10 cellular contexts compared by ENCODE assay signal in the genomic region with DNA sequence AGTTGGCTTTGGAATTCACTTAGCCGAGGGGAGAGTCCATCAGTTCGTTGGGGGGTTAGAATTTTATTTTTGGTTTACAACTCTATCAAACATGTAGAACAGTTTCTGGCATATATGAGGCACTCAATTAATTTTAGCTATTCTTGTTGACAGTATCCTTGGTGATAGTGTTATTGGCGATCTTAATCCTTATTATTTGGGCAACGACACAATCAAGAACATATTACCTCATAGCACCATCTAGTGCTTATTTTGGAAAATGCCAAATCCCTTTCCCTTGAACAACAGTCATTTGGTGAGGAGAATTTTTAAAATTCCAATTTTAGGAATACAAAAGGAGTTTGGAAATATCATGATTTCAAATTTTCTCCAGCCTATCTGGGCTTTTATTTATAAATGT. TPM values are rescaled to one million over a fixed set of nuclear protein-coding genes. Genes with fewer than 3 reads are reported as not detected.
DNase-seq lines count a peak whose midpoint lies in the region; ATAC-seq and TF ChIP-seq lines count a peak whose summit lies in the region.
"Had no signal": no experiment of that assay in that cellular context is flagged by ENCODE, and none has a peak within 500 bp of the region (broad histone marks: within the 10 kb centered on the region; RNA-seq: fewer than 3 reads in every experiment).

No MANE protein-coding gene starts in this region.

- H3K36me3 Mint-ChIP-seq in MCF 10A (ENCODE audit: insufficient read depth, unreplicated experiment) = no peaks in the 10 kb centered on the region
- no peaks in the 10 kb centered on the region for H3K36me3 Mint-ChIP-seq in activated naive CD4-positive, alpha-beta T cell treated with anti-CD3 and anti-CD28 coated beads, Interleukin-2, amount 50 U/mL, for 72 hours
- H3K36me3 Mint-ChIP-seq: activated naive CD8-positive, alpha-beta T cell had no signal

- H3K27me3 ChIP-seq in breast epithelium (peaks cover 0 to 39% of the 10 kb centered on the region in 2 donors), Peyer's patch (no peaks in the 10 kb centered on the region), upper lobe of right lung (no peaks in the 10 kb centered on the region)

- no peaks in the 10 kb centered on the region for H3K4me1 Mint-ChIP-seq in MCF 10A (ENCODE audit: insufficient read depth, unreplicated experiment)

- BruUV-seq in MCF 10A (replicated peaks; lab: Mats Ljungman, UMichigan) = no TSS peak

- H3K9me3 ChIP-seq in breast epithelium (no peaks in the 10 kb centered on the region), Peyer's patch (no peaks in the 10 kb centered on the region), upper lobe of right lung (no peaks in the 10 kb centered on the region)

- H3K27ac ChIP-seq in breast epithelium = no peak overlapping the region
- H3K27ac ChIP-seq in Peyer's patch = no peak overlapping the region
- no peak overlapping the region for H3K27ac ChIP-seq in upper lobe of right lung

- no peak for ATAC-seq in upper lobe of right lung
- ATAC-seq in activated naive CD4-positive, alpha-beta T cell treated with anti-CD3 and anti-CD28 coated beads, Interleukin-2, amount 50 U/mL, for 72 hours = no peak
- ATAC-seq in HG02938 (IDR thresholded peaks at IDR 0.05; ENCODE audit: unreplicated experiment) = no peak

- no peaks in the 10 kb centered on the region for H3K9me3 Mint-ChIP-seq in MCF 10A (ENCODE audit: unreplicated experiment)
- H3K9me3 Mint-ChIP-seq in activated naive CD4-positive, alpha-beta T cell treated with anti-CD3 and anti-CD28 coated beads, Interleukin-2, amount 50 U/mL, for 72 hours = no peaks in the 10 kb centered on the region

- POLR2A ChIA-PET in MCF 10A (lab: Yijun Ruan, JAX) = interaction anchor here (0.5 kb wide), 1 partner anchor 39 kb away, joined by 3 read pairs; no protein-coding TSS in a partner anchor

- no peak overlapping the region for H3K4me3 ChIP-seq in breast epithelium
- H3K4me3 ChIP-seq in Peyer's patch = no peak overlapping the region
- no peak overlapping the region for H3K4me3 ChIP-seq in fibroblast of villous mesenchyme (ENCODE audit: low read depth, low read length)
- H3K4me3 ChIP-seq in upper lobe of right lung = no peak overlapping the region

- no peak overlapping the region for H3K4me3 Mint-ChIP-seq in MCF 10A (ENCODE audit: unreplicated experiment)
- H3K4me3 Mint-ChIP-seq: activated naive CD8-positive, alpha-beta T cell had no signal

- no peak for TF ChIP-seq POLR2A in breast epithelium (IDR thresholded peaks at IDR 0.05)
- TF ChIP-seq POLR2A in Peyer's patch (IDR thresholded peaks at IDR 0.05) = no peak

- no peaks in the 10 kb centered on the region for H3K36me3 ChIP-seq in breast epithelium
- no peaks in the 10 kb centered on the region for H3K36me3 ChIP-seq in Peyer's patch
- no peaks in the 10 kb centered on the region for H3K36me3 ChIP-seq in upper lobe of right lung

- TF ChIP-seq CTCF in MCF 10A (IDR thresholded peaks at IDR 0.05; ENCODE audit: unreplicated experiment) (peak; percentile 37), breast epithelium (IDR thresholded peaks at IDR 0.05) (peak in 1 of 3 donors; percentile 28), Peyer's patch (IDR thresholded peaks at IDR 0.05) (peak in 5 of 6 experiments; percentile 15 to 39 (median 26)), fibroblast of villous mesenchyme (IDR thresholded peaks at IDR 0.05; ENCODE audit: insufficient read depth, low read depth, low read length) (peak; percentile 30), upper lobe of right lung (IDR thresholded peaks at IDR 0.05) (peak; percentile 37)

- peaks cover 73% of the 10 kb centered on the region for H3K27me3 Mint-ChIP-seq in MCF 10A (ENCODE audit: insufficient read depth, unreplicated experiment)

- H3K4me1 ChIP-seq in breast epithelium (no peaks in the 10 kb centered on the region), Peyer's patch (no peaks in the 10 kb centered on the region), upper lobe of right lung (no peaks in the 10 kb centered on the region)

- DNase-seq in MCF 10A (ENCODE audit: unreplicated experiment) = peak; percentile 36
- DNase-seq in breast epithelium (ENCODE audit: low spot score in 2 of 2) = no peak
- no peak for DNase-seq in Peyer's patch
- no peak for DNase-seq in fibroblast of villous mesenchyme (ENCODE audit: low read depth)
- no peak for DNase-seq in upper lobe of right lung
- no peak for DNase-seq in head of caudate nucleus
- no peak for DNase-seq in activated naive CD4-positive, alpha-beta T cell treated with anti-CD3 and anti-CD28 coated beads, Interleukin-2, amount 50 U/mL, for 72 hours (ENCODE audit: low spot score in 2 of 2)
- DNase-seq: Right ventricle myocardium superior had no signal

- intact Hi-C loops in MCF 10A (cut with micrococcal nuclease) = loop anchor here (1.0 to 10.0 kb wide), 5 partner anchors 73 to 371 kb away; no protein-coding TSS in a partner anchor
- intact Hi-C loops in breast epithelium (cut with DNase I; ENCODE audit: low total_unique reads) = no loop called here
- intact Hi-C loops in upper lobe of right lung (cut with DNase I) = no loop called here
- intact Hi-C loops in head of caudate nucleus (cut with DNase I) = no loop called here

- CTCF ChIA-PET in MCF 10A (lab: Yijun Ruan, JAX) = interaction anchor here (0.6 to 2.8 kb wide), 15 partner anchors 11 to 371 kb away, joined by 3 to 10 read pairs (median 4); no protein-coding TSS in a partner anchor

- H3K27ac Mint-ChIP-seq in MCF 10A (ENCODE audit: low read depth, unreplicated experiment) = no peak overlapping the region
- H3K27ac Mint-ChIP-seq in activated naive CD4-positive, alpha-beta T cell treated with anti-CD3 and anti-CD28 coated beads, Interleukin-2, amount 50 U/mL, for 72 hours = no peak overlapping the region
- H3K27ac Mint-ChIP-seq: activated naive CD8-positive, alpha-beta T cell had no signal

RNA-seq across cellular contexts. Expression of a gene that starts 17.9 kb away (rescaled TPM):
- total RNA-seq in MCF 10A (2022) (40.7 and 40.8 TPM in 2 replicates), breast epithelium (100 to 1,000 TPM; 118 to 217 (median 177) TPM), Peyer's patch (100 to 1,000 TPM in 3 of 4 donors, 10 to 100 TPM in 1; 47.9 to 242 (median 118) TPM), fibroblast of villous mesenchyme (202 and 244 TPM in 2 replicates), upper lobe of right lung (74.9 TPM)
- total RNA-seq in activated naive CD4-positive, alpha-beta T cell treated with anti-CD3 and anti-CD28 coated beads, Interleukin-2, amount 50 U/mL, for 72 hours = 10 to 100 TPM; 22.2 to 35.0 TPM
